ENCODE assay signal across 25 cellular contexts in genomic region chr7:136039577-136040345, GRCh38.
DNase-seq lines count a peak whose midpoint lies in the region; ATAC-seq and TF ChIP-seq lines count a peak whose summit lies in the region.
"Had no signal": no experiment of that assay in that cellular context is flagged by ENCODE, and none has a peak within 500 bp of the region (broad histone marks: within the 10 kb centered on the region; RNA-seq: fewer than 3 reads in every experiment).

No MANE protein-coding gene starts in this region.

- no peak for TF ChIP-seq POLR2A in uterus (IDR thresholded peaks at IDR 0.05)

- H3F3A ChIP-seq in MM.1S (ENCODE audit: insufficient read depth, low read length): no peaks in the 10 kb centered on the region

- TF ChIP-seq CTCF in fibroblast of villous mesenchyme (IDR thresholded peaks at IDR 0.05; ENCODE audit: insufficient read depth, low read depth, low read length): no peak
- no peak for TF ChIP-seq CTCF in MM.1S (IDR thresholded peaks at IDR 0.05; ENCODE audit: low read length)
- no peak for TF ChIP-seq CTCF in uterus (IDR thresholded peaks at IDR 0.05)

- H3K27me3 ChIP-seq in rectal smooth muscle tissue (ENCODE audit: control insufficient read depth, insufficient read depth, low read length) (no peaks in the 10 kb centered on the region), MM.1S (replicated peaks; ENCODE audit: insufficient read depth, low read length) (no peaks in the 10 kb centered on the region), uterus (no peaks in the 10 kb centered on the region)
- H3K27me3 ChIP-seq: Peyer's patch had no signal

- H3K79me2 ChIP-seq in MM.1S (ENCODE audit: low read length): no peaks in the 10 kb centered on the region

- H2AFZ ChIP-seq in MM.1S (ENCODE audit: low read length): no peak overlapping the region

- H3K9ac ChIP-seq in rectal smooth muscle tissue (ENCODE audit: low read length) (no peak overlapping the region), MM.1S (ENCODE audit: low read length) (no peak overlapping the region)

- no peak for ATAC-seq in HG03521 (IDR thresholded peaks at IDR 0.05; ENCODE audit: unreplicated experiment)
- ATAC-seq: activated naive CD8-positive, alpha-beta T cell treated with anti-CD3 and anti-CD28 coated beads, Interleukin-2, amount 50 U/mL, for 24 hours; stimulated activated naive B cell treated with anti-CD40 and anti-IgM and Interleukin-4, amounts not matched to agents 10 μg/mL and 1 μg/mL and 100 μg/mL, for 72 hours; T-cell had no signal

- H3K4me2 ChIP-seq in MM.1S (ENCODE audit: low read depth, low read length): no peak overlapping the region

- H4K20me1 ChIP-seq in MM.1S (ENCODE audit: insufficient read depth, low read length): no peaks in the 10 kb centered on the region

- H3K4me3 ChIP-seq in fibroblast of villous mesenchyme (ENCODE audit: low read depth, low read length) (no peak overlapping the region), rectal smooth muscle tissue (ENCODE audit: low read length) (no peak overlapping the region), MM.1S (ENCODE audit: low read length) (no peak overlapping the region), uterus (no peak overlapping the region)
- H3K4me3 ChIP-seq: Peyer's patch, thoracic aorta had no signal

- no peaks in the 10 kb centered on the region for H3K9me3 ChIP-seq in MM.1S (replicated peaks; ENCODE audit: insufficient read depth, low read length)
- no peaks in the 10 kb centered on the region for H3K9me3 ChIP-seq in uterus
- H3K9me3 ChIP-seq: Peyer's patch, thoracic aorta had no signal

- DNase-seq in NCI-H1436 (lab: John Stamatoyannopoulos, UW): peak; percentile 40
- DNase-seq in NCI-H146 treated with DMSO at 0.1 percent for 48 hours (lab: John Stamatoyannopoulos, UW; ENCODE audit: unreplicated experiment): peak; percentile 1
- peak; percentile 7 for DNase-seq in fibroblast of villous mesenchyme (ENCODE audit: low read depth)
- no peak for DNase-seq in MM.1S
- DNase-seq in uterus: no peak
- DNase-seq: activated CD4-positive, alpha-beta memory T cell treated with anti-CD3 and anti-CD28 coated beads, Interleukin-2, amount 10 ng/mL, durations not matched to agents 7 days and 5 days; activated CD4-positive, CD25-positive, alpha-beta regulatory T cell treated with anti-CD3 and anti-CD28 coated beads, Interleukin-2, amount 50 U/mL, for 72 hours; activated effector memory CD4-positive, alpha-beta T cell treated with anti-CD3 and anti-CD28 coated beads, Interleukin-2, amount 50 U/mL, for 16 hours; activated naive CD8-positive, alpha-beta T cell treated with anti-CD3 and anti-CD28 coated beads, Interleukin-2, amount 50 U/mL, for 24 hours; GF-D8; head of caudate nucleus; HFFc6; KG1; mesendoderm; MV-4-11; naive B cell; NCI-H510A; occipital lobe; Peyer's patch; stimulated activated CD4-positive, alpha-beta T cell treated with anti-CD3 and anti-CD28 coated beads, Interleukin-4, amount 100 ng/mL, for 24 hours; stimulated activated naive B cell treated with anti-CD40 and anti-IgM and Interleukin-4, amounts not matched to agents 10 μg/mL and 1 μg/mL and 100 μg/mL, for 72 hours; T-cell had no signal

- H3K36me3 ChIP-seq in rectal smooth muscle tissue (ENCODE audit: control insufficient read depth, insufficient read depth, low read length) (no peaks in the 10 kb centered on the region), MM.1S (replicated peaks; ENCODE audit: insufficient read depth, low read length) (no peaks in the 10 kb centered on the region), uterus (no peaks in the 10 kb centered on the region)
- H3K36me3 ChIP-seq: Peyer's patch, thoracic aorta had no signal

- no peaks in the 10 kb centered on the region for H3K9me2 ChIP-seq in MM.1S (replicated peaks; ENCODE audit: insufficient read depth, low read length)

- H3K4me1 ChIP-seq in rectal smooth muscle tissue (ENCODE audit: control insufficient read depth, insufficient read depth, low read length): peaks cover 24% of the 10 kb centered on the region
- no peaks in the 10 kb centered on the region for H3K4me1 ChIP-seq in MM.1S (ENCODE audit: low read length)
- no peaks in the 10 kb centered on the region for H3K4me1 ChIP-seq in uterus
- H3K4me1 ChIP-seq: Peyer's patch had no signal

- H3K27ac ChIP-seq in rectal smooth muscle tissue (ENCODE audit: low read depth, low read length): peak overlapping the region; percentile 61
- no peak overlapping the region for H3K27ac ChIP-seq in MM.1S (ENCODE audit: low read length)
- H3K27ac ChIP-seq in uterus: no peak overlapping the region
- H3K27ac ChIP-seq: Peyer's patch, thoracic aorta had no signal

- intact Hi-C loops in uterus (cut with DNase I; ENCODE audit: low total_unique reads): no loop called here

Comparison
In these comparisons a context has a peak if more than half of its experiments do, and no peak if none do; other contexts are left out.
1. DNase-seq: peak in NCI-H1436 (single experiment), NCI-H146 treated with DMSO at 0.1 percent for 48 hours (single experiment) and fibroblast of villous mesenchyme (single experiment); none in MM.1S (single experiment) and uterus (0 of 2).